Comparison of ENCODE assay signal across 8 cellular contexts in genomic region chrX:153927686-153927935, GRCh38. TPM values are rescaled to one million over a fixed set of nuclear protein-coding genes. Genes with fewer than 3 reads are reported as not detected.
DNase-seq lines count a peak whose midpoint lies in the region; ATAC-seq, FAIRE-seq and TF ChIP-seq lines count a peak whose summit lies in the region.

No MANE protein-coding gene starts in this region.

- H3K4me3 ChIP-seq in GM12878 (peak overlapping the region; percentile 74), lung (peak overlapping the region; percentile 49), upper lobe of right lung (peak overlapping the region; percentile 60)

- no peak; a peak in 1 of 6 replicates for TF ChIP-seq CTCF in GM12878 (IDR thresholded peaks at IDR 0.05 in 2 of 3, conservative IDR thresholded peaks at IDR 0.05 in 1 of 3; ENCODE audit: control insufficient read depth in 2 of 3, extremely low read depth in 1 of 3, insufficient read depth in 1 of 3, low read depth in 3 of 3, low read length in 3 of 3)
- no peak for TF ChIP-seq CTCF in lung (IDR thresholded peaks at IDR 0.05; ENCODE audit: control extremely low read depth, extremely low read depth)
- no peak for TF ChIP-seq CTCF in upper lobe of right lung (IDR thresholded peaks at IDR 0.05)

- no peak for TF ChIP-seq POLR2A in GM12878 (IDR thresholded peaks at IDR 0.05; ENCODE audit: low read depth, low read length)

- peak overlapping the region; percentile 98 for H3K27ac ChIP-seq in GM12878 (ENCODE audit: control insufficient read depth, insufficient read depth)
- H3K27ac ChIP-seq in lung (ENCODE audit: low read depth in 1 of 2, low read length in 1 of 2) = peak overlapping the region; percentile 95 to 96
- H3K27ac ChIP-seq in upper lobe of right lung = peak overlapping the region; percentile 92

- peak overlapping the region; percentile 93 for H3K4me2 ChIP-seq in GM12878 (ENCODE audit: control insufficient read depth, insufficient read depth)

- H3K27me3 ChIP-seq in GM12878 (replicated peaks in 1 of 2; ENCODE audit: control insufficient read depth in 2 of 2, insufficient read depth in 2 of 2, low read length in 1 of 2) (no peaks in the 10 kb centered on the region), lung (ENCODE audit: control insufficient read depth, insufficient read depth) (no peaks in the 10 kb centered on the region), upper lobe of right lung (no peaks in the 10 kb centered on the region)

- POLR2A ChIA-PET in GM12878 (lab: Charles Lee) = interaction anchor here (1.1 to 5.8 kb wide), 6 partner anchors 17 to 201 kb away, joined by 4 to 68 read pairs (median 6); partner anchors contain the start of genes HCFC1, RENBP and TMEM187
- POLR2A ChIA-PET in HEK293T (lab: Yijun Ruan, JAX) = interaction anchor here (1.0 to 7.1 kb wide), 12 partner anchors 9 to 161 kb away, joined by 3 to 65 read pairs (median 4); partner anchors contain the start of genes IDH3G, L1CAM, RENBP and SSR4

- ATAC-seq in activated T-cell treated with anti-CD3 and anti-CD28 coated beads, Interleukin-2, amount 50 U/mL, for 4 hours = no peak
- peak; percentile 2 for ATAC-seq in GM12878
- ATAC-seq in lung (ENCODE audit: insufficient read depth, low FRiP score) = no peak
- ATAC-seq in upper lobe of right lung = no peak
- ATAC-seq in GM18868 (IDR thresholded peaks at IDR 0.05; ENCODE audit: unreplicated experiment) = no peak

- H3K27me3 Mint-ChIP-seq in activated T-cell treated with anti-CD3 and anti-CD28 coated beads, Interleukin-2, amount 50 U/mL, for 4 hours (ENCODE audit: low read depth) = no peaks in the 10 kb centered on the region

- H3K36me3 ChIP-seq in GM12878 (ENCODE audit: control insufficient read depth in 2 of 2, insufficient read depth in 2 of 2, low read length in 1 of 2) = peaks cover 0 to 2% of the 10 kb centered on the region in 2 experiments; a peak in 3 of 4 replicates
- peaks cover 0 to 11% of the 10 kb centered on the region in 2 donors for H3K36me3 ChIP-seq in lung (ENCODE audit: control insufficient read depth in 2 of 2, insufficient read depth in 2 of 2, low read length in 2 of 2)
- H3K36me3 ChIP-seq in upper lobe of right lung = peaks cover 11% of the 10 kb centered on the region

- RAD21 ChIA-PET in GM12878 (lab: Charles Lee; ENCODE audit: unreplicated experiment) = interaction anchor here (2.6 to 6.2 kb wide), 2 partner anchors 20 to 41 kb away, joined by 13 to 48 read pairs; partner anchors contain the start of gene HCFC1

- H3K9me3 ChIP-seq in GM12878 (replicated peaks; ENCODE audit: control insufficient read depth, insufficient read depth, low read length) (no peaks in the 10 kb centered on the region; the same call in 2 of the 3 replicates), lung (ENCODE audit: control insufficient read depth in 2 of 2, insufficient read depth in 1 of 2, low read length in 1 of 2) (no peaks in the 10 kb centered on the region), upper lobe of right lung (no peaks in the 10 kb centered on the region)

- H3K4me1 ChIP-seq in GM12878 (ENCODE audit: control insufficient read depth, insufficient read depth, low read length) = peaks cover 9% of the 10 kb centered on the region; the same call in 1 of the 2 replicates
- H3K4me1 ChIP-seq in lung (ENCODE audit: control insufficient read depth in 2 of 2, insufficient read depth in 2 of 2, low read length in 2 of 2) = peaks cover 0 to 8% of the 10 kb centered on the region in 2 donors
- peaks cover 17% of the 10 kb centered on the region for H3K4me1 ChIP-seq in upper lobe of right lung

- FAIRE-seq in GM12878 (lab: Jason Lieb, UNC) = no peak

- no peak for TF ChIP-seq RAD21 in GM12878 (IDR thresholded peaks at IDR 0.05; ENCODE audit: insufficient read depth, low read depth, low read length)

- peak overlapping the region; percentile 87 for H3K4me3 Mint-ChIP-seq in activated T-cell treated with anti-CD3 and anti-CD28 coated beads, Interleukin-2, amount 50 U/mL, for 4 hours

- TSS peak; percentile 47 for BruUV-seq in GM12878 (replicated peaks; lab: Mats Ljungman, UMichigan)

- H2AFZ ChIP-seq in GM12878 (ENCODE audit: control insufficient read depth, low read depth, low read length) = no peak overlapping the region

- DNase-seq in activated T-cell treated with anti-CD3 and anti-CD28 coated beads, Interleukin-2, amount 50 U/mL, for 4 hours = no peak
- DNase-seq in activated T-cell treated with anti-CD3 and anti-CD28 coated beads, Interleukin-2, amount 50 U/mL, for 48 hours = no peak
- no peak for DNase-seq in GM12878 (ENCODE audit: low read depth, low spot score)
- no peak for DNase-seq in lung (ENCODE audit: low spot score)
- no peak for DNase-seq in upper lobe of right lung
- DNase-seq in HEK293T (ENCODE audit: extremely low spot score) = no peak
- DNase-seq in activated effector memory CD4-positive, alpha-beta T cell treated with anti-CD3 and anti-CD28 coated beads, Interleukin-2, amount 50 U/mL, for 16 hours = no peak

- intact Hi-C loops in GM12878 (cut with micrococcal nuclease; ENCODE audit: unreplicated experiment) = loop anchor here (2.0 to 5.0 kb wide), 4 partner anchors 43 to 445 kb away; partner anchors contain the start of genes ABCD1, BCAP31, FLNA and HCFC1
- intact Hi-C loops in upper lobe of right lung (cut with DNase I) = no loop called here

- no peak for TF ChIP-seq EP300 in GM12878 (IDR thresholded peaks at IDR 0.05; ENCODE audit: borderline replicate concordance in 1 of 2, control insufficient read depth in 1 of 2, low read depth in 2 of 2, low read length in 2 of 2)

- no peaks in the 10 kb centered on the region for H3K9me3 Mint-ChIP-seq in activated T-cell treated with anti-CD3 and anti-CD28 coated beads, Interleukin-2, amount 50 U/mL, for 4 hours

- peaks cover 3% of the 10 kb centered on the region for H3K36me3 Mint-ChIP-seq in activated T-cell treated with anti-CD3 and anti-CD28 coated beads, Interleukin-2, amount 50 U/mL, for 4 hours (ENCODE audit: insufficient read depth)

- peaks cover 27% of the 10 kb centered on the region for H3K4me1 Mint-ChIP-seq in activated T-cell treated with anti-CD3 and anti-CD28 coated beads, Interleukin-2, amount 50 U/mL, for 4 hours (ENCODE audit: low read depth)

- H4K20me1 ChIP-seq in GM12878 (ENCODE audit: control insufficient read depth, insufficient read depth) = no peaks in the 10 kb centered on the region

- H3K79me2 ChIP-seq in GM12878 (ENCODE audit: control insufficient read depth, insufficient read depth, low read length) = peaks cover 37% of the 10 kb centered on the region

- SMC1A ChIA-PET in GM12878 (lab: Charles Lee; ENCODE audit: uncharacterized antibody, unreplicated experiment) = interaction anchor here (1.0 to 5.5 kb wide), 2 partner anchors 20 to 74 kb away, joined by 5 to 61 read pairs; no protein-coding TSS in a partner anchor

- CTCF ChIA-PET in GM12878 (lab: Yijun Ruan, JAX) = interaction anchor here (0.6 to 8.7 kb wide), 2 partner anchors 20 to 82 kb away, joined by 3 to 172 read pairs; partner anchors contain the start of gene RENBP
- CTCF ChIA-PET in HEK293T (lab: Yijun Ruan, JAX) = interaction anchor here (0.8 to 9.2 kb wide), 4 partner anchors 17 to 23 kb away, joined by 3 to 100 read pairs (median 6); partner anchors contain the start of gene RENBP

- peak overlapping the region; percentile 97 for H3K9ac ChIP-seq in GM12878 (ENCODE audit: control insufficient read depth, insufficient read depth, low read length)

- in situ Hi-C loops in GM12878 (cut with MboI) = loop anchor here (10.0 kb wide), 1 partner anchor 57 kb away; no protein-coding TSS in a partner anchor

- 0% methylated on average over 6 of the region's 6 CpGs for WGBS in GM12878 (ENCODE audit: insufficient coverage, insufficient replicate concordance, low lambda C conversion rate, missing lambda C conversion rate)
- 0 to 14% methylated on average over 2 to 6 of the region's 6 CpGs for WGBS in lung, 2 donors

RNA-seq across cellular contexts. Expression of gene ARHGAP4, which starts 1.5 kb away (rescaled TPM):
- total RNA-seq in activated T-cell treated with anti-CD3 and anti-CD28 coated beads, Interleukin-2, amount 50 U/mL, for 4 hours = 100 to 1,000 TPM in 2 of 3 donors, 10 to 100 TPM in 1; 96.7 to 128 (median 108) TPM
- 91.6 and 99.6 TPM in 2 replicates for total RNA-seq in GM12878 (2013; cell fraction: nucleolus; rRNA removed)
- 77.1 and 92.8 TPM in 2 replicates for total RNA-seq in GM12878 (2014; rRNA removed)
- 19.0 and 19.5 TPM in 2 replicates for total RNA-seq in GM12878 (2014; rRNA removed; fragmentation: Illumina TruSeq; extraction: Trizol)
- 112 and 120 TPM in 2 replicates for total RNA-seq in GM12878 (2021)
- polyA plus RNA-seq in GM12878 (2011; ENCODE audit: low read depth) = 15.0 TPM
- polyA plus RNA-seq in GM12878 (2011; rRNA removed) = 8.5 and 22.0 TPM in 2 replicates
- 33.8 and 45.0 TPM in 2 replicates for polyA plus RNA-seq in GM12878 (2011; cell fraction: cytosol; rRNA removed)
- polyA plus RNA-seq in GM12878 (2011; cell fraction: nucleus; rRNA removed) = 299 and 365 TPM in 2 replicates
- 51.0 and 62.3 TPM in 2 replicates for polyA plus RNA-seq in GM12878 (2012)
- polyA plus RNA-seq in GM12878 (2014; fragmentation: Illumina TruSeq; extraction: Trizol) = 2.2 and 14.6 TPM in 2 replicates
- 1 to 10 TPM in 1 of 2 experiments, under 1 TPM in 1; 0.71 to 6.0 TPM for polyA plus RNA-seq in GM12878 (2014; fragmentation: Nextera tagmentation; extraction: Ambion mirVana)
- polyA plus RNA-seq in GM12878 (2014; rRNA removed) = 102 and 116 TPM in 2 replicates
- polyA plus RNA-seq in GM12878 (2016; fragmentation: Nextera tagmentation; extraction: Ambion mirVana) = 10 to 100 TPM; 66.6 to 81.6 TPM
- 9.7 and 37.3 TPM in 2 replicates for polyA minus RNA-seq in GM12878 (2011; rRNA and poly(A)+ RNA removed)
- 23.3 and 31.5 TPM in 2 replicates for polyA minus RNA-seq in GM12878 (2011; cell fraction: cytosol; rRNA and poly(A)+ RNA removed)
- polyA minus RNA-seq in GM12878 (2011; cell fraction: nucleus; rRNA and poly(A)+ RNA removed) = 47.1 and 68.5 TPM in 2 replicates
- 10 to 100 TPM; 34.2 to 85.4 TPM for total RNA-seq in lung
- polyA plus RNA-seq in lung = 100 to 1,000 TPM in 1 of 2 donors, 10 to 100 TPM in 1; 75.3 to 114 TPM
- total RNA-seq in upper lobe of right lung = 69.8 TPM

RNA-seq across cellular contexts. Expression of gene NAA10, which starts 7.2 kb away (rescaled TPM):
- 100 to 1,000 TPM; 190 to 224 (median 221) TPM for total RNA-seq in activated T-cell treated with anti-CD3 and anti-CD28 coated beads, Interleukin-2, amount 50 U/mL, for 4 hours
- 17.5 and 20.3 TPM in 2 replicates for total RNA-seq in GM12878 (2013; cell fraction: nucleolus; rRNA removed)
- 82.6 and 100 TPM in 2 replicates for total RNA-seq in GM12878 (2014; rRNA removed)
- total RNA-seq in GM12878 (2014; rRNA removed; fragmentation: Illumina TruSeq; extraction: Trizol) = 59.6 and 69.5 TPM in 2 replicates
- 113 and 123 TPM in 2 replicates for total RNA-seq in GM12878 (2021)
- polyA plus RNA-seq in GM12878 (2011; ENCODE audit: low read depth) = 40.6 TPM
- 25.4 and 45.1 TPM in 2 replicates for polyA plus RNA-seq in GM12878 (2011; rRNA removed)
- 77.8 and 104 TPM in 2 replicates for polyA plus RNA-seq in GM12878 (2011; cell fraction: cytosol; rRNA removed)
- 54.2 and 67.6 TPM in 2 replicates for polyA plus RNA-seq in GM12878 (2011; cell fraction: nucleus; rRNA removed)
- polyA plus RNA-seq in GM12878 (2012) = 64.3 and 68.0 TPM in 2 replicates
- 88.7 and 97.7 TPM in 2 replicates for polyA plus RNA-seq in GM12878 (2014; fragmentation: Illumina TruSeq; extraction: Trizol)
- 10 to 100 TPM in 1 of 2 experiments, 1 to 10 TPM in 1; 7.9 to 26.6 TPM for polyA plus RNA-seq in GM12878 (2014; fragmentation: Nextera tagmentation; extraction: Ambion mirVana)
- 158 TPM in 2 replicates for polyA plus RNA-seq in GM12878 (2014; rRNA removed)
- polyA plus RNA-seq in GM12878 (2016; fragmentation: Nextera tagmentation; extraction: Ambion mirVana) = 100 to 1,000 TPM; 209 to 212 TPM
- 31.8 and 50.4 TPM in 2 replicates for polyA minus RNA-seq in GM12878 (2011; rRNA and poly(A)+ RNA removed)
- 17.2 and 25.0 TPM in 2 replicates for polyA minus RNA-seq in GM12878 (2011; cell fraction: cytosol; rRNA and poly(A)+ RNA removed)
- 13.3 and 24.4 TPM in 2 replicates for polyA minus RNA-seq in GM12878 (2011; cell fraction: nucleus; rRNA and poly(A)+ RNA removed)
- total RNA-seq in lung = 10 to 100 TPM; 33.1 to 92.0 TPM
- polyA plus RNA-seq in lung = 100 to 1,000 TPM; 117 to 146 TPM
- total RNA-seq in upper lobe of right lung = 84.6 TPM

RNA-seq across cellular contexts. Expression of gene RENBP, which starts 16.8 kb away (rescaled TPM):
- total RNA-seq in activated T-cell treated with anti-CD3 and anti-CD28 coated beads, Interleukin-2, amount 50 U/mL, for 4 hours = 10 to 100 TPM in 1 of 3 donors, 1 to 10 TPM in 2; 6.9 to 10.4 (median 8.6) TPM
- 8.3 and 9.0 TPM in 2 replicates for total RNA-seq in GM12878 (2013; cell fraction: nucleolus; rRNA removed)
- total RNA-seq in GM12878 (2014; rRNA removed) = 2.1 and 2.2 TPM in 2 replicates
- 1.6 and 1.8 TPM in 2 replicates for total RNA-seq in GM12878 (2014; rRNA removed; fragmentation: Illumina TruSeq; extraction: Trizol)
- total RNA-seq in GM12878 (2021) = 4.9 and 6.8 TPM in 2 replicates
- 3.9 TPM for polyA plus RNA-seq in GM12878 (2011; ENCODE audit: low read depth)
- polyA plus RNA-seq in GM12878 (2011; rRNA removed) = 1.1 and 1.6 TPM in 2 replicates
- 2.1 and 2.3 TPM in 2 replicates for polyA plus RNA-seq in GM12878 (2011; cell fraction: cytosol; rRNA removed)
- 4.1 and 6.0 TPM in 2 replicates for polyA plus RNA-seq in GM12878 (2011; cell fraction: nucleus; rRNA removed)
- 7.1 and 8.3 TPM in 2 replicates for polyA plus RNA-seq in GM12878 (2012)
- polyA plus RNA-seq in GM12878 (2014; fragmentation: Illumina TruSeq; extraction: Trizol) = 0.19 and 1.3 TPM in 2 replicates
- polyA plus RNA-seq in GM12878 (2014; fragmentation: Nextera tagmentation; extraction: Ambion mirVana) = not detected
- 4.0 and 4.5 TPM in 2 replicates for polyA plus RNA-seq in GM12878 (2014; rRNA removed)
- polyA plus RNA-seq in GM12878 (2016; fragmentation: Nextera tagmentation; extraction: Ambion mirVana) = under 1 TPM in 1 of 2 experiments, not detected in 1; 0.36 TPM
- 0.44 and 2.3 TPM in 2 replicates for polyA minus RNA-seq in GM12878 (2011; rRNA and poly(A)+ RNA removed)
- polyA minus RNA-seq in GM12878 (2011; cell fraction: cytosol; rRNA and poly(A)+ RNA removed) = 0.83 TPM in 1 of 2 replicates, not detected in the other
- 0.96 and 2.1 TPM in 2 replicates for polyA minus RNA-seq in GM12878 (2011; cell fraction: nucleus; rRNA and poly(A)+ RNA removed)
- total RNA-seq in lung = 10 to 100 TPM; 16.6 to 53.5 TPM
- polyA plus RNA-seq in lung = 10 to 100 TPM; 70.4 to 90.8 TPM
- total RNA-seq in upper lobe of right lung = 46.4 TPM

RNA-seq across cellular contexts. Expression of gene AVPR2, which starts 23.1 kb away (rescaled TPM):
- not detected for total RNA-seq in activated T-cell treated with anti-CD3 and anti-CD28 coated beads, Interleukin-2, amount 50 U/mL, for 4 hours
- total RNA-seq in GM12878 (2013; cell fraction: nucleolus; rRNA removed) = not detected in 2 replicates
- total RNA-seq in GM12878 (2014; rRNA removed) (not detected in 2 replicates), GM12878 (2014; rRNA removed; fragmentation: Illumina TruSeq; extraction: Trizol) (not detected in 2 replicates), GM12878 (2021) (not detected in 2 replicates), lung (1 to 10 TPM in 1 of 2 donors, under 1 TPM in 1; 0.98 to 2.5 TPM), upper lobe of right lung (3.0 TPM)
- polyA plus RNA-seq in GM12878 (2011; ENCODE audit: low read depth) = not detected
- polyA plus RNA-seq in GM12878 (2011; rRNA removed) (not detected in 2 replicates), GM12878 (2014; fragmentation: Illumina TruSeq; extraction: Trizol) (not detected in 2 replicates), GM12878 (2014; fragmentation: Nextera tagmentation; extraction: Ambion mirVana) (not detected), GM12878 (2014; rRNA removed) (not detected in 2 replicates), GM12878 (2016; fragmentation: Nextera tagmentation; extraction: Ambion mirVana) (under 1 TPM; 0.12 to 0.37 TPM), lung (under 1 TPM; 0.51 to 0.70 TPM)
- 0.03 and 0.07 TPM in 2 replicates for polyA plus RNA-seq in GM12878 (2011; cell fraction: cytosol; rRNA removed)
- polyA plus RNA-seq in GM12878 (2011; cell fraction: nucleus; rRNA removed) = 0.43 and 0.44 TPM in 2 replicates
- polyA plus RNA-seq in GM12878 (2012) = 0.14 and 0.54 TPM in 2 replicates
- not detected in 2 replicates for polyA minus RNA-seq in GM12878 (2011; rRNA and poly(A)+ RNA removed)
- polyA minus RNA-seq in GM12878 (2011; cell fraction: cytosol; rRNA and poly(A)+ RNA removed) = not detected in 2 replicates
- not detected in 2 replicates for polyA minus RNA-seq in GM12878 (2011; cell fraction: nucleus; rRNA and poly(A)+ RNA removed)

RNA-seq across cellular contexts. Expression of gene L1CAM, which starts 41.6 kb away (rescaled TPM):
- under 1 TPM; 0.14 to 0.46 (median 0.34) TPM for total RNA-seq in activated T-cell treated with anti-CD3 and anti-CD28 coated beads, Interleukin-2, amount 50 U/mL, for 4 hours
- total RNA-seq in GM12878 (2013; cell fraction: nucleolus; rRNA removed) = 1.4 and 1.9 TPM in 2 replicates
- total RNA-seq in GM12878 (2014; rRNA removed) (not detected in 2 replicates), GM12878 (2014; rRNA removed; fragmentation: Illumina TruSeq; extraction: Trizol) (not detected in 2 replicates), GM12878 (2021) (0.24 and 0.64 TPM in 2 replicates), lung (under 1 TPM; 0.74 to 0.83 TPM), upper lobe of right lung (1.2 TPM)
- polyA plus RNA-seq in GM12878 (2011; ENCODE audit: low read depth) = 0.05 TPM
- polyA plus RNA-seq in GM12878 (2011; rRNA removed) (0.12 and 0.22 TPM in 2 replicates), GM12878 (2014; fragmentation: Illumina TruSeq; extraction: Trizol) (not detected in 2 replicates), GM12878 (2014; fragmentation: Nextera tagmentation; extraction: Ambion mirVana) (not detected), GM12878 (2014; rRNA removed) (0.01 TPM in 1 of 2 replicates, not detected in the other), GM12878 (2016; fragmentation: Nextera tagmentation; extraction: Ambion mirVana) (under 1 TPM; 0.05 to 0.09 TPM), lung (under 1 TPM; 0.19 to 0.20 TPM)
- polyA plus RNA-seq in GM12878 (2011; cell fraction: cytosol; rRNA removed) = 0.07 TPM in 2 replicates
- polyA plus RNA-seq in GM12878 (2011; cell fraction: nucleus; rRNA removed) = 0.35 and 1.1 TPM in 2 replicates
- polyA plus RNA-seq in GM12878 (2012) = 0.05 and 0.20 TPM in 2 replicates
- polyA minus RNA-seq in GM12878 (2011; rRNA and poly(A)+ RNA removed) = 0.37 TPM in 1 of 2 replicates, not detected in the other
- 0.62 and 0.80 TPM in 2 replicates for polyA minus RNA-seq in GM12878 (2011; cell fraction: cytosol; rRNA and poly(A)+ RNA removed)
- polyA minus RNA-seq in GM12878 (2011; cell fraction: nucleus; rRNA and poly(A)+ RNA removed) = 0.48 TPM in 2 replicates
